ENCODE assay signal across 8 cellular contexts in the genomic region with DNA sequence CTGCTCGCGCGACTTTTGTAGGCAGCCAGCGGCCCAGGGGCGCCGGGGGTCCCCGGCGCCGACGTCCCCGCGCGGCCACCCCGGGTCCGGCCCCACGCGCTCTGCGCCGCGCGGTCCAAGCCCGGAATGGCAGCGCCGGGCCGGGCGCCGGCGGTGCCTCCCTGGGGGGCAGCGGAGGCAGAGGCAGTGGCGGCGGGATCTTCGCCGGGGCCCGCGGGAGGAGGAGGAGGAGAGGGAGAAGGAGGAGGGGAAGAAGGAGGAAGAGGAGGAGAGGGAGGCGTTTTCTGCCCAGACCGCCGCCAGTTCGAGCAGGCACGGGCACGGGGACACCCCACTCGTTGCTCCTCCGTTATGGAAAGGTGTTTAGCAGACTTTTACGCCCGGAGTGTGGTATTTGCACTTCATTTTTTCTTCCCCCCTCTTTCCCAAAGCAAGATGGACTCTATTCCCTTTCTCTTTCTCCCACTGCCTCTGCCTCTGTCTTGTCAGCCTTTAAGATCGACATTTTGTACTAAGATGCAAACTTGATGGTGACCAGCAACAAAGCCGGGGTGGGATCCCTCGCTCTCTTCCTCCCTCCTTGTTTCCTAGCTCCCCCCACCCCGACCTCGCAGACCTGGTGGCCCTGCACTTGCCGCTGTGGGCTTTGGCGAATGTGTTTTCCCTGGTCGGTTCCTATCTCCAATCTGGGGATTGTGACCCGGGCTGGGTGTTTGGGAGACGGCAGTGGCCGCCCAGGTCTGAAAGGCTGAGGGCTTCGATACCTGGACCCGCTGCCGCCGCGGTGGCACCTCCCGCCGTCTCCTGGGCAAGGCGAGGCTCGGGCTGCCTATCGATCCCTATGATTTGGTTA. TPM values are rescaled to one million over a fixed set of nuclear protein-coding genes. Genes with fewer than 3 reads are reported as not detected.
DNase-seq lines count a peak whose midpoint lies in the region; ATAC-seq and TF ChIP-seq lines count a peak whose summit lies in the region.

No MANE protein-coding gene starts in this region.

- no peaks in the 10 kb centered on the region for H3K27me3 Mint-ChIP-seq in mesothelial cell of epicardium (ENCODE audit: low read depth)

- no peaks in the 10 kb centered on the region for H3K9me3 Mint-ChIP-seq in mesothelial cell of epicardium

- peaks cover 21% of the 10 kb centered on the region for H3K4me1 Mint-ChIP-seq in mesothelial cell of epicardium

- H3K36me3 Mint-ChIP-seq in mesothelial cell of epicardium = peaks cover 14% of the 10 kb centered on the region

- no peak for TF ChIP-seq CTCF in mesothelial cell of epicardium (IDR thresholded peaks at IDR 0.05; ENCODE audit: unreplicated experiment)

- H3K27ac ChIP-seq in epithelial cell of prostate = peak overlapping the region; percentile 82

- peak overlapping the region; percentile 93 for H3K27ac Mint-ChIP-seq in mesothelial cell of epicardium

- DNase-seq in DMS53 (lab: John Stamatoyannopoulos, UW) (peak; percentile 29), DMS53 treated with DMSO at 0.1 percent for 48 hours (lab: John Stamatoyannopoulos, UW; ENCODE audit: unreplicated experiment) (no peak), NCI-H1105 treated with DMSO at 0.1 percent for 48 hours (lab: John Stamatoyannopoulos, UW) (peak; percentile 38), epithelial cell of prostate (ENCODE audit: low read depth, low spot score) (no peak), mesothelial cell of epicardium (ENCODE audit: low spot score in 2 of 2, unreplicated experiment in 2 of 2) (peak in 1 of 2 experiments; percentile 56), NCI-H187 treated with DMSO at 0.1 percent for 48 hours (lab: John Stamatoyannopoulos, UW) (no peak)
- DNase-seq in activated CD8-positive, alpha-beta memory T cell treated with anti-CD3 and anti-CD28 coated beads, Interleukin-2, amount 50 U/mL, for 48 hours = peak; percentile 70
- DNase-seq in stimulated activated naive CD8-positive, alpha-beta T cell treated with anti-CD3 and anti-CD28 coated beads, Interleukin-15, Interleukin-2, amounts not matched to agents 100 U/mL and 50 U/mL, for 24 hours = peak; percentile 44

- H3K4me3 Mint-ChIP-seq in mesothelial cell of epicardium = peak overlapping the region; percentile 93

- ATAC-seq in stimulated activated naive CD8-positive, alpha-beta T cell treated with anti-CD3 and anti-CD28 coated beads, Interleukin-15, Interleukin-2, amounts not matched to agents 100 U/mL and 50 U/mL, for 24 hours = no peak

RNA-seq across cellular contexts. Expression of gene BBX, which starts 2.6 kb away (rescaled TPM):
- total RNA-seq in mesothelial cell of epicardium = 90.3 to 95.1 TPM (median 90.4 TPM) in 3 replicates

Comparison
In these comparisons a context has a peak if more than half of its experiments do, and no peak if none do; other contexts are left out.
1. DNase-seq: peak in DMS53 (single experiment), NCI-H1105 treated with DMSO at 0.1 percent for 48 hours (single experiment), activated CD8-positive, alpha-beta memory T cell treated with anti-CD3 and anti-CD28 coated beads, Interleukin-2, amount 50 U/mL, for 48 hours (single experiment) and stimulated activated naive CD8-positive, alpha-beta T cell treated with anti-CD3 and anti-CD28 coated beads, Interleukin-15, Interleukin-2, amounts not matched to agents 100 U/mL and 50 U/mL, for 24 hours (single experiment); none in DMS53 treated with DMSO at 0.1 percent for 48 hours (single experiment), epithelial cell of prostate (single experiment) and NCI-H187 treated with DMSO at 0.1 percent for 48 hours (single experiment).